In genomic region chr20:57274846-57275245, GRCh38 we compare ENCODE assay signal across 1 cellular context.
TF ChIP-seq lines count a peak whose summit lies in the region.

No MANE protein-coding gene starts in this region.

TF ChIP-seq in HepG2, 621 proteins besides CTCF, POLR2A, EP300 and RAD21:
- TF ChIP-seq ZNF468 (CRISPR knock-in tag; IDR thresholded peaks at IDR 0.05) (no peak), ATF7 (IDR thresholded peaks at IDR 0.05) (peak; percentile 31), ATF7 (CRISPR knock-in tag; IDR thresholded peaks at IDR 0.05) (no peak), CEBPB (IDR thresholded peaks at IDR 0.05; ENCODE audit: borderline replicate concordance, low read depth, low read length) (peak; percentile 60), HNRNPK (IDR thresholded peaks at IDR 0.05; ENCODE audit: low read depth, low read length, poor library complexity, severe bottlenecking) (no peak)
